Comparison of ENCODE assay signal across 38 cellular contexts in genomic region chr2:95500854-95501253, GRCh38. TPM values are rescaled to one million over a fixed set of nuclear protein-coding genes. Genes with fewer than 3 reads are reported as not detected.
"Had no signal": no experiment of that assay in that cellular context is flagged by ENCODE, and none has a peak within 500 bp of the region (broad histone marks: within the 10 kb centered on the region; RNA-seq: fewer than 3 reads in every experiment).

No MANE protein-coding gene starts in this region.

- H3K9me3 ChIP-seq: adrenal gland, ascending aorta, body of pancreas, breast epithelium had no signal

- FAIRE-seq: astrocyte, bronchial epithelial cell had no signal

- H3K36me3 ChIP-seq: adrenal gland, ascending aorta, brain microvascular endothelial cell, breast epithelium, cardiac muscle cell had no signal

- H3K4me3 ChIP-seq: adrenal gland, ascending aorta, body of pancreas, breast epithelium, cardiac muscle cell had no signal

- ATAC-seq: activated naive CD4-positive, alpha-beta T cell treated with anti-CD3 and anti-CD28 coated beads, Interleukin-2, amount 50 U/mL, for 72 hours; activated naive CD8-positive, alpha-beta T cell treated with anti-CD3 and anti-CD28 coated beads, Interleukin-2, amount 50 U/mL, for 24 hours; activated T-cell treated with anti-CD3 and anti-CD28 coated beads, Interleukin-2, amount 50 U/mL, for 4 hours; activated T-cell treated with anti-CD3 and anti-CD28 coated beads, Interleukin-2, amount 50 U/mL, for 72 hours; activated T-helper 17 cell treated with anti-CD3 and anti-CD28 coated beads, Interleukin-2, amount 50 U/mL, for 72 hours; body of pancreas had no signal

- H3K4me1 ChIP-seq: adrenal gland, ascending aorta, breast epithelium had no signal

- H3K27ac ChIP-seq: adrenal gland, ascending aorta, body of pancreas, brain microvascular endothelial cell, breast epithelium, cardiac muscle cell had no signal

- DNase-seq: activated effector memory CD4-positive, alpha-beta T cell treated with anti-CD3 and anti-CD28 coated beads, Interleukin-2, amount 50 U/mL, for 16 hours; activated effector memory CD4-positive, alpha-beta T cell treated with Interleukin-2 at 50 U/mL for 16 hours; activated gamma-delta T cell; activated gamma-delta T cell treated with Interleukin-2 at 50 U/mL for 16 hours; activated naive CD4-positive, alpha-beta T cell; activated naive CD4-positive, alpha-beta T cell treated with anti-CD3 and anti-CD28 coated beads for 36 hours; activated naive CD4-positive, alpha-beta T cell treated with anti-CD3 and anti-CD28 coated beads, Interleukin-2, amount 10 ng/mL, durations not matched to agents 7 days and 5 days; activated naive CD4-positive, alpha-beta T cell treated with anti-CD3 and anti-CD28 coated beads, Interleukin-2, amount 50 U/mL, for 16 hours; activated naive CD4-positive, alpha-beta T cell treated with Interleukin-2 at 50 U/mL for 16 hours; activated naive CD8-positive, alpha-beta T cell treated with anti-CD3 and anti-CD28 coated beads for 36 hours; activated naive CD8-positive, alpha-beta T cell treated with anti-CD3 and anti-CD28 coated beads, Interleukin-2, amount 10 ng/mL, durations not matched to agents 7 days and 5 days; activated naive CD8-positive, alpha-beta T cell treated with anti-CD3 and anti-CD28 coated beads, Interleukin-2, amount 50 U/mL, for 24 hours; activated T-cell treated with anti-CD3 and anti-CD28 coated beads, Interleukin-2, amount 50 U/mL, for 24 hours; activated T-cell treated with anti-CD3 and anti-CD28 coated beads, Interleukin-2, amount 50 U/mL, for 4 hours; activated T-cell treated with anti-CD3 and anti-CD28 coated beads, Interleukin-2, amount 50 U/mL, for 48 hours; activated T-cell treated with anti-CD3 and anti-CD28 coated beads, Interleukin-2, amount 50 U/mL, for 72 hours; adrenal gland; amniotic stem cell; amygdala; anterior cingulate cortex; aorta; body of pancreas; brain microvascular endothelial cell; caudate nucleus; central memory CD4-positive, alpha-beta T cell; cerebellar nuclear complex had no signal

- H3K27me3 ChIP-seq: ascending aorta, body of pancreas, brain microvascular endothelial cell, breast epithelium, cardiac muscle cell had no signal

RNA-seq across cellular contexts. Expression of gene TRIM43B, which starts 16.3 kb away (rescaled TPM):
- total RNA-seq: activated naive CD4-positive, alpha-beta T cell treated with anti-CD3 and anti-CD28 coated beads for 36 hours; activated naive CD4-positive, alpha-beta T cell treated with anti-CD3 and anti-CD28 coated beads, Interleukin-2, amount 50 U/mL, for 72 hours; activated naive CD8-positive, alpha-beta T cell treated with anti-CD3 and anti-CD28 coated beads for 36 hours; activated naive CD8-positive, alpha-beta T cell treated with anti-CD3 and anti-CD28 coated beads, Interleukin-2, amount 10 ng/mL, durations not matched to agents 7 days and 5 days; activated T-cell treated with anti-CD3 and anti-CD28 coated beads, Interleukin-2, amount 50 U/mL, for 4 hours; activated T-cell treated with anti-CD3 and anti-CD28 coated beads, Interleukin-2, amount 50 U/mL, for 72 hours; activated T-helper 1 cell treated with anti-CD3 and anti-CD28 coated beads, Interleukin-12 subunit alpha, Interleukin-12 subunit beta, Interleukin-2, Interleukin-4 antibody, amounts not matched to agents 30 ng/mL and 10 ng/mL and 1 ng/mL, durations not matched to agents 14 hours and 24 hours and 36 hours; activated T-helper 17 cell treated with anti-CD3 and anti-CD28 coated beads, Interleukin-2, amount 50 U/mL, for 72 hours; activated T-helper 2 cell treated with anti-CD3 and anti-CD28 coated beads, Interferon-gamma antibody, Interleukin-2, Interleukin-4, amounts not matched to agents 10 μg/mL and 5 μg/mL and 100 μg/mL, durations not matched to agents 14 hours and 24 hours and 36 hours; adrenal gland; aorta; ascending aorta; body of pancreas; breast epithelium; bronchial epithelial cell; cardiac muscle cell; cardiac septum; chondrocyte had no signal
- polyA plus RNA-seq: adipose tissue, adrenal gland, aorta, cardiac muscle cell had no signal
